24 cellular contexts compared by ENCODE assay signal in the genomic region with DNA sequence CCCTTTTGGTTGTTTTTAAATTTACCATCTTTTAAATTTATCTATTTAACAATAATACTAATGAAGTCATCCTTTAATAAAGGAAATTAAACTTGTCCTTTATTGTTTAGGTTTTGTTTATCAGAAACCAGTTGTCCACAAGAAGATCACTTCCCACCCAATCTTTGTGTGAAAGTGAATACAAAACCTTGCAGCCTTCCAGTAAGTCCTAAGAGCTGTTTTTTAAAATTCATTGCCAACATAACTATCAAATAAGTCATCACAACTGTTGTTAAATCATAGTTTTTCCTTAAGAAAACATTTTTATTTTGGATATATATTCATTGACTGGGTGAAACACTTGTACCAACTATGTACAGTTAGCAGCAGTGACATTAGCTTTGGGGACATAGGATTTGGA. TPM values are rescaled to one million over a fixed set of nuclear protein-coding genes. Genes with fewer than 3 reads are reported as not detected.
DNase-seq lines count a peak whose midpoint lies in the region; FAIRE-seq and TF ChIP-seq lines count a peak whose summit lies in the region.
"Had no signal": no experiment of that assay in that cellular context is flagged by ENCODE, and none has a peak within 500 bp of the region (broad histone marks: within the 10 kb centered on the region; RNA-seq: fewer than 3 reads in every experiment).

No MANE protein-coding gene starts in this region.

- H3K27ac ChIP-seq in GM23248 (no peak overlapping the region), sigmoid colon (no peak overlapping the region)
- H3K27ac ChIP-seq: 22Rv1, C4-2B had no signal

- no peak overlapping the region for H2AFZ ChIP-seq in GM23248

- 0 out of 2 replicates have a peak, but pooled peaks cover 3% of the 10 kb centered on the region for H3F3A ChIP-seq in GM23248 (ENCODE audit: insufficient read depth)

- FAIRE-seq in A204.1 (lab: Jason Lieb, UNC) (peak; percentile 11), RCC 7860 (lab: Jason Lieb, UNC) (no peak)
- FAIRE-seq: H54, K562 had no signal

- peaks cover 15% of the 10 kb centered on the region for H3K4me1 ChIP-seq in GM23248 (ENCODE audit: insufficient read depth)
- H3K4me1 ChIP-seq in sigmoid colon: peaks cover 0 to 8% (median 4%) of the 10 kb centered on the region in 4 donors

- intact Hi-C loops in sigmoid colon (cut with DNase I): no loop called here

- peak overlapping the region; percentile 29 for H3K27ac Mint-ChIP-seq in chondrocyte (ENCODE audit: unreplicated experiment)

- H3K4me3 ChIP-seq in GM23248 (no peak overlapping the region), fibroblast of the aortic adventitia (ENCODE audit: low read depth, low read length) (no peak overlapping the region), sigmoid colon (no peak overlapping the region)
- H3K4me3 ChIP-seq: K562 had no signal

- peaks cover 10% of the 10 kb centered on the region; the same call in 1 of the 2 replicates for H3K36me3 ChIP-seq in GM23248 (ENCODE audit: low read depth)
- peaks cover 0 to 45% (median 0%) of the 10 kb centered on the region in 4 donors for H3K36me3 ChIP-seq in sigmoid colon

- H4K20me1 ChIP-seq in GM23248 (ENCODE audit: insufficient read depth): no peaks in the 10 kb centered on the region

- in situ Hi-C loops in GM23248 (cut with MboI): no loop called here

- H3K9me3 ChIP-seq in GM23248 (ENCODE audit: low read depth): no peaks in the 10 kb centered on the region
- H3K9me3 ChIP-seq in sigmoid colon: no peaks in the 10 kb centered on the region

- H3K4me1 Mint-ChIP-seq in chondrocyte (ENCODE audit: low read depth): peaks cover 17% of the 10 kb centered on the region

- peaks cover 25% of the 10 kb centered on the region for H3K79me2 ChIP-seq in GM23248 (ENCODE audit: insufficient read depth)

- H3K9me2 ChIP-seq in GM23248 (ENCODE audit: insufficient read depth): no peaks in the 10 kb centered on the region

- H3K27me3 ChIP-seq in GM23248 (replicated peaks; ENCODE audit: insufficient read depth) (no peaks in the 10 kb centered on the region), sigmoid colon (no peaks in the 10 kb centered on the region)

- no peak for TF ChIP-seq POLR2A in sigmoid colon (IDR thresholded peaks at IDR 0.05)

- DNase-seq in GM23248 (peak; percentile 35), chondrocyte (ENCODE audit: low spot score) (no peak), fibroblast of the aortic adventitia (ENCODE audit: low read depth) (peak; percentile 18), SW 1271 (lab: John Stamatoyannopoulos, UW) (no peak), HCEC 1CT (no peak), sigmoid colon (no peak), RCC 7860 (ENCODE audit: low spot score) (no peak)
- DNase-seq: Calu3; CD8-positive, alpha-beta memory T cell; DMS153; GF-D8; MM.1S; NCI-H1048; NCI-H1436; NCI-H1930; NCI-H2227 treated with DMSO at 0.1 percent for 48 hours; NCI-H510A; NCI-H748 treated with DMSO at 0.1 percent for 48 hours; NK-92 treated with Interleukin-12 subunit alpha and Interleukin-12 subunit beta, amount 100 ng/mL, for 24 hours had no signal

- no peaks in the 10 kb centered on the region for H3K27me3 Mint-ChIP-seq in chondrocyte (ENCODE audit: low read depth)
- H3K27me3 Mint-ChIP-seq: CD8-positive, alpha-beta memory T cell had no signal

- H3K4me3 Mint-ChIP-seq in chondrocyte (ENCODE audit: unreplicated experiment): no peak overlapping the region
- H3K4me3 Mint-ChIP-seq: CD8-positive, alpha-beta memory T cell had no signal

- no peak overlapping the region for H3K9ac ChIP-seq in GM23248

- H3K4me2 ChIP-seq in GM23248 (ENCODE audit: unreplicated experiment): peak overlapping the region; percentile 20

- no peak for TF ChIP-seq CTCF in chondrocyte (IDR thresholded peaks at IDR 0.05)
- no peak for TF ChIP-seq CTCF in fibroblast of the aortic adventitia (IDR thresholded peaks at IDR 0.05; ENCODE audit: insufficient read depth, low read length)
- TF ChIP-seq CTCF in sigmoid colon (IDR thresholded peaks at IDR 0.05): no peak

- H3K36me3 Mint-ChIP-seq in chondrocyte (ENCODE audit: low read depth): peaks cover 12% of the 10 kb centered on the region

- no peaks in the 10 kb centered on the region for H3K9me3 Mint-ChIP-seq in chondrocyte (ENCODE audit: low read depth)
- H3K9me3 Mint-ChIP-seq: CD8-positive, alpha-beta memory T cell had no signal

- no peak for TF ChIP-seq EP300 in sigmoid colon (IDR thresholded peaks at IDR 0.05)

RNA-seq across cellular contexts. Expression of a gene that starts 59.4 kb away (rescaled TPM):
- total RNA-seq in GM23248 (2014; rRNA removed; shearing (Covaris generic)): 0.51 and 2.4 TPM in 2 replicates
- polyA plus RNA-seq in GM23248 (2016; fragmentation: Nextera tagmentation; extraction: Ambion mirVana) (0.54 and 1.1 TPM in 2 replicates), sigmoid colon (100 to 1,000 TPM; 154 to 309 (median 214) TPM)
- total RNA-seq in chondrocyte (0.65 to 0.97 TPM (median 0.90 TPM) in 3 replicates), fibroblast of the aortic adventitia (ENCODE audit: low replicate concordance) (2.6 and 2.7 TPM in 2 replicates), sigmoid colon (10 to 100 TPM in 1 of 4 donors, 1 to 10 TPM in 3; 3.9 to 10.9 (median 5.4) TPM)

Comparison
In these comparisons a context has a peak if more than half of its experiments do, and no peak if none do; other contexts are left out.
1. DNase-seq: peak in GM23248 (single experiment) and fibroblast of the aortic adventitia (single experiment); none in chondrocyte (single experiment), SW 1271 (0 of 2), HCEC 1CT (single experiment), sigmoid colon (single experiment) and RCC 7860 (single experiment).